In genomic region chr1:27862671-27863551, GRCh38 we compare ENCODE assay signal across 8 cellular contexts. TPM values are rescaled to one million over a fixed set of nuclear protein-coding genes. Genes with fewer than 3 reads are reported as not detected.
A peak's percentile ranks its signal among the peaks of the same experiment; 100 is the strongest.
DNase-seq lines count a peak whose midpoint lies in the region; ATAC-seq, FAIRE-seq and TF ChIP-seq lines count a peak whose summit lies in the region.

No MANE protein-coding gene starts in this region.

- H3K27me3 Mint-ChIP-seq in CD8-positive, alpha-beta memory T cell = no peaks in the 10 kb centered on the region
- H3K27me3 Mint-ChIP-seq in activated naive CD8-positive, alpha-beta T cell treated with anti-CD3 and anti-CD28 coated beads, Interleukin-2, amount 50 U/mL, for 24 hours = no peaks in the 10 kb centered on the region

- H3K27ac ChIP-seq in CD8-positive, alpha-beta memory T cell (ENCODE audit: low read depth, low read length) = no peak overlapping the region
- peak overlapping the region; percentile 57 to 65 for H3K27ac ChIP-seq in right atrium auricular region
- H3K27ac ChIP-seq in skin epidermis = peak overlapping the region in 19 of 21 experiments; percentile 55 to 82 (median 70)

- DNase-seq in CD8-positive, alpha-beta memory T cell = no peak
- DNase-seq in HT-29 (ENCODE audit: low spot score) = peak; percentile 37
- no peak for DNase-seq in activated naive CD8-positive, alpha-beta T cell treated with anti-CD3 and anti-CD28 coated beads, Interleukin-2, amount 50 U/mL, for 24 hours
- DNase-seq in right atrium auricular region (ENCODE audit: low spot score) = peak; percentile 84
- DNase-seq in activated CD4-positive, alpha-beta T cell treated with anti-CD3 and anti-CD28 coated beads for 48 hours = no peak
- DNase-seq in G401 (ENCODE audit: low spot score) = no peak
- no peak for DNase-seq in D721Med (ENCODE audit: insufficient read length, low spot score)

- H3K36me3 ChIP-seq in CD8-positive, alpha-beta memory T cell (ENCODE audit: insufficient read depth, low read length) = no peaks in the 10 kb centered on the region
- no peaks in the 10 kb centered on the region for H3K36me3 ChIP-seq in right atrium auricular region

- H3K36me3 Mint-ChIP-seq in CD8-positive, alpha-beta memory T cell = no peaks in the 10 kb centered on the region
- H3K36me3 Mint-ChIP-seq in activated naive CD8-positive, alpha-beta T cell treated with anti-CD3 and anti-CD28 coated beads, Interleukin-2, amount 50 U/mL, for 24 hours (ENCODE audit: low read depth) = no peaks in the 10 kb centered on the region

- in situ Hi-C loops in G401 (cut with HindIII; ENCODE audit: low sequenced_read_pairs) = no loop called here

- H3K4me3 ChIP-seq in CD8-positive, alpha-beta memory T cell (ENCODE audit: low read length) = no peak overlapping the region
- H3K4me3 ChIP-seq in right atrium auricular region (no peak overlapping the region), skin epidermis (no peak overlapping the region)

- H3K4me1 Mint-ChIP-seq in CD8-positive, alpha-beta memory T cell = peaks cover 16 to 35% (median 24%) of the 10 kb centered on the region in 3 donors
- peaks cover 51% of the 10 kb centered on the region for H3K4me1 Mint-ChIP-seq in activated naive CD8-positive, alpha-beta T cell treated with anti-CD3 and anti-CD28 coated beads, Interleukin-2, amount 50 U/mL, for 24 hours

- ATAC-seq in activated naive CD8-positive, alpha-beta T cell treated with anti-CD3 and anti-CD28 coated beads, Interleukin-2, amount 50 U/mL, for 24 hours = peak; percentile 63

- no peaks in the 10 kb centered on the region for H3K27me3 ChIP-seq in CD8-positive, alpha-beta memory T cell (ENCODE audit: insufficient read depth, low read length, poor library complexity, severe bottlenecking)
- H3K27me3 ChIP-seq in right atrium auricular region = no peaks in the 10 kb centered on the region

- POLR2A ChIA-PET in CD8-positive, alpha-beta memory T cell (lab: Charles Lee) = no interaction called here

- peaks cover 24% of the 10 kb centered on the region for H3K4me1 ChIP-seq in CD8-positive, alpha-beta memory T cell (ENCODE audit: insufficient read depth, low read length)
- H3K4me1 ChIP-seq in right atrium auricular region = peaks cover 0 to 19% of the 10 kb centered on the region in 2 donors

- FAIRE-seq in D721Med (lab: Jason Lieb, UNC) = no peak

- TF ChIP-seq CTCF in right atrium auricular region (IDR thresholded peaks at IDR 0.05) (no peak), D721Med (IDR thresholded peaks at IDR 0.05; ENCODE audit: insufficient read depth, missing control alignments) (no peak)

- CTCF ChIA-PET in CD8-positive, alpha-beta memory T cell (lab: Charles Lee) = no interaction called here

- peak overlapping the region in 5 of 8 donors; percentile 25 to 80 (median 55) for H3K27ac Mint-ChIP-seq in CD8-positive, alpha-beta memory T cell
- peak overlapping the region; percentile 64 for H3K27ac Mint-ChIP-seq in activated naive CD8-positive, alpha-beta T cell treated with anti-CD3 and anti-CD28 coated beads, Interleukin-2, amount 50 U/mL, for 24 hours

- no peak overlapping the region for H3K4me3 Mint-ChIP-seq in CD8-positive, alpha-beta memory T cell
- H3K4me3 Mint-ChIP-seq in activated naive CD8-positive, alpha-beta T cell treated with anti-CD3 and anti-CD28 coated beads, Interleukin-2, amount 50 U/mL, for 24 hours = peak overlapping the region; percentile 9

- H3K9me3 Mint-ChIP-seq in CD8-positive, alpha-beta memory T cell = no peaks in the 10 kb centered on the region
- no peaks in the 10 kb centered on the region for H3K9me3 Mint-ChIP-seq in activated naive CD8-positive, alpha-beta T cell treated with anti-CD3 and anti-CD28 coated beads, Interleukin-2, amount 50 U/mL, for 24 hours

- H3K9me3 ChIP-seq in CD8-positive, alpha-beta memory T cell (ENCODE audit: low read length) = no peaks in the 10 kb centered on the region
- no peaks in the 10 kb centered on the region for H3K9me3 ChIP-seq in right atrium auricular region

RNA-seq across cellular contexts. Expression of gene THEMIS2, which starts 9.4 kb away (rescaled TPM):
- 10 to 100 TPM; 12.4 to 15.6 TPM for total RNA-seq in CD8-positive, alpha-beta memory T cell
- 63.3 TPM for polyA plus RNA-seq in CD8-positive, alpha-beta memory T cell
- 0.28 TPM in 1 of 2 replicates, not detected in the other for total RNA-seq in HT-29 (2014; rRNA removed; shearing (Covaris generic))
- 10 to 100 TPM in 1 of 2 donors, 1 to 10 TPM in 1; 7.4 to 13.1 TPM for total RNA-seq in right atrium auricular region
- total RNA-seq in G401 (2014; rRNA removed; shearing (Covaris generic)) = 2.6 and 3.9 TPM in 2 replicates

RNA-seq across cellular contexts. Expression of gene PPP1R8, which starts 32.3 kb away (rescaled TPM):
- total RNA-seq in CD8-positive, alpha-beta memory T cell = 10 to 100 TPM; 66.3 to 70.0 TPM
- 37.5 TPM for polyA plus RNA-seq in CD8-positive, alpha-beta memory T cell
- 58.5 and 70.1 TPM in 2 replicates for total RNA-seq in HT-29 (2014; rRNA removed; shearing (Covaris generic))
- total RNA-seq in right atrium auricular region = 10 to 100 TPM; 17.9 to 23.9 TPM
- total RNA-seq in G401 (2014; rRNA removed; shearing (Covaris generic)) = 69.1 and 70.6 TPM in 2 replicates

RNA-seq across cellular contexts. Expression of gene RPA2, which starts 51.5 kb away (rescaled TPM):
- total RNA-seq in CD8-positive, alpha-beta memory T cell = 100 to 1,000 TPM; 115 to 118 TPM
- polyA plus RNA-seq in CD8-positive, alpha-beta memory T cell = 203 TPM
- total RNA-seq in HT-29 (2014; rRNA removed; shearing (Covaris generic)) = 53.5 and 57.5 TPM in 2 replicates
- total RNA-seq in right atrium auricular region = 10 to 100 TPM; 16.9 to 27.8 TPM
- total RNA-seq in G401 (2014; rRNA removed; shearing (Covaris generic)) = 148 and 168 TPM in 2 replicates

Comparison
In these comparisons a context has a peak if more than half of its experiments do, and no peak if none do; other contexts are left out.
1. DNase-seq: peak in HT-29 (single experiment) and right atrium auricular region (single experiment); none in CD8-positive, alpha-beta memory T cell (0 of 5), activated naive CD8-positive, alpha-beta T cell treated with anti-CD3 and anti-CD28 coated beads, Interleukin-2, amount 50 U/mL, for 24 hours (single experiment), activated CD4-positive, alpha-beta T cell treated with anti-CD3 and anti-CD28 coated beads for 48 hours (single experiment), G401 (single experiment) and D721Med (single experiment).